Comparison of ENCODE assay signal across 21 cellular contexts in the genomic region with DNA sequence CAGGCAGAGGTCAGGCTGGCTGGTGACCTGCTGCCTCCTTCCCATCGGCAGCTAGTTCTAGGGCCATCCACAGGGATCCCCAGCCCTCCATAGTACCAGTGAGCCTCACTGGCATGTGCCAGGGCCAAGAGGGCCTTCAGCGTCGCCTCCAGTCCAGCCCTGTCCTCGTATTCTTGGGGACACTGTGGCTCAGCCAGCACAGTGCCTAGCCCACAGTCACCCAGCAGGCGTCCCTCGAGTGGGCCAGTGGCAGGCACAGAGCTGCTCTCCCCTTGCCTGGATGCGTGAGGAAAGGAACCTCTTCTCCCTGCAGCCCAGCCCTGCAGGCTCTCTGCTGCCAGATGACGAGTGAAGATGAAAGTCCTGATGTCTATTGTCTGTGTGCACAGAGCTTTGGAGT. TPM values are rescaled to one million over a fixed set of nuclear protein-coding genes. Genes with fewer than 3 reads are reported as not detected.
A peak's percentile ranks its signal among the peaks of the same experiment; 100 is the strongest.
DNase-seq lines count a peak whose midpoint lies in the region; ATAC-seq and TF ChIP-seq lines count a peak whose summit lies in the region.
"Had no signal": no experiment of that assay in that cellular context is flagged by ENCODE, and none has a peak within 500 bp of the region (broad histone marks: within the 10 kb centered on the region; RNA-seq: fewer than 3 reads in every experiment).

No MANE protein-coding gene starts in this region.

- no peak overlapping the region for H3K4me3 Mint-ChIP-seq in activated T-cell treated with anti-CD3 and anti-CD28 coated beads, Interleukin-2, amount 50 U/mL, for 72 hours
- no peak overlapping the region for H3K4me3 Mint-ChIP-seq in activated T-cell treated with anti-CD3 and anti-CD28 coated beads, Interleukin-2, amount 50 U/mL, for 4 hours
- H3K4me3 Mint-ChIP-seq in activated CD4-positive, alpha-beta memory T cell treated with anti-CD3 and anti-CD28 coated beads, Interleukin-2, amount 10 ng/mL, durations not matched to agents 7 days and 5 days: no peak overlapping the region

- intact Hi-C loops in right lobe of liver (cut with DNase I) (loop anchor here in 1 of 2 donors (10.0 kb wide), 1 partner anchor 46 kb away; the partner anchor contains the start of gene LGALS1), right cardiac atrium (cut with DNase I) (loop anchor here in 1 of 4 donors (10.0 kb wide), 1 partner anchor 56 kb away; the partner anchor contains the start of gene NOL12)

- H3K27me3 ChIP-seq in right lobe of liver (no peaks in the 10 kb centered on the region), thymus (ENCODE audit: control insufficient read depth, insufficient read depth) (no peaks in the 10 kb centered on the region), right cardiac atrium (ENCODE audit: control insufficient read depth, insufficient read depth) (no peaks in the 10 kb centered on the region)
- H3K27me3 ChIP-seq: tibial artery had no signal

- no peak for DNase-seq in activated T-cell treated with anti-CD3 and anti-CD28 coated beads, Interleukin-2, amount 50 U/mL, for 72 hours
- DNase-seq in activated T-cell treated with anti-CD3 and anti-CD28 coated beads, Interleukin-2, amount 50 U/mL, for 4 hours: no peak
- DNase-seq in activated CD4-positive, alpha-beta memory T cell treated with anti-CD3 and anti-CD28 coated beads, Interleukin-2, amount 10 ng/mL, durations not matched to agents 7 days and 5 days: no peak
- DNase-seq in right lobe of liver: peak in 2 of 3 donors; percentile 15 to 38
- DNase-seq in right cardiac atrium: no peak
- DNase-seq: ACHN; amniotic stem cell; central memory CD4-positive, alpha-beta T cell; DND-41; left ventricle myocardium inferior; NCI-H69; OCI-M1; posterior cingulate gyrus; SHP77 treated with DMSO at 0.1 percent for 48 hours; small intestine; stimulated activated CD8-positive, alpha-beta memory T cell treated with anti-CD3 and anti-CD28 coated beads, Interleukin-4, amount 100 ng/mL, for 48 hours; tibial artery had no signal

- H3K9me3 ChIP-seq in right lobe of liver (no peaks in the 10 kb centered on the region), thymus (ENCODE audit: control insufficient read depth) (no peaks in the 10 kb centered on the region), right cardiac atrium (ENCODE audit: control insufficient read depth, low read length) (no peaks in the 10 kb centered on the region)
- H3K9me3 ChIP-seq: left ventricle myocardium inferior, tibial artery had no signal

- H3K4me1 Mint-ChIP-seq in activated T-cell treated with anti-CD3 and anti-CD28 coated beads, Interleukin-2, amount 50 U/mL, for 72 hours (ENCODE audit: low read depth): peaks cover 73% of the 10 kb centered on the region
- H3K4me1 Mint-ChIP-seq in activated T-cell treated with anti-CD3 and anti-CD28 coated beads, Interleukin-2, amount 50 U/mL, for 4 hours (ENCODE audit: low read depth): peaks cover 61% of the 10 kb centered on the region
- peaks cover 64% of the 10 kb centered on the region for H3K4me1 Mint-ChIP-seq in activated CD4-positive, alpha-beta memory T cell treated with anti-CD3 and anti-CD28 coated beads, Interleukin-2, amount 10 ng/mL, durations not matched to agents 7 days and 5 days

- no peaks in the 10 kb centered on the region for H3K27me3 Mint-ChIP-seq in activated T-cell treated with anti-CD3 and anti-CD28 coated beads, Interleukin-2, amount 50 U/mL, for 72 hours (ENCODE audit: low read depth)
- H3K27me3 Mint-ChIP-seq in activated T-cell treated with anti-CD3 and anti-CD28 coated beads, Interleukin-2, amount 50 U/mL, for 4 hours (ENCODE audit: low read depth): no peaks in the 10 kb centered on the region
- H3K27me3 Mint-ChIP-seq in activated CD4-positive, alpha-beta memory T cell treated with anti-CD3 and anti-CD28 coated beads, Interleukin-2, amount 10 ng/mL, durations not matched to agents 7 days and 5 days: no peaks in the 10 kb centered on the region

- H3K9me3 Mint-ChIP-seq in activated T-cell treated with anti-CD3 and anti-CD28 coated beads, Interleukin-2, amount 50 U/mL, for 72 hours: no peaks in the 10 kb centered on the region
- H3K9me3 Mint-ChIP-seq in activated T-cell treated with anti-CD3 and anti-CD28 coated beads, Interleukin-2, amount 50 U/mL, for 4 hours: no peaks in the 10 kb centered on the region
- no peaks in the 10 kb centered on the region for H3K9me3 Mint-ChIP-seq in activated CD4-positive, alpha-beta memory T cell treated with anti-CD3 and anti-CD28 coated beads, Interleukin-2, amount 10 ng/mL, durations not matched to agents 7 days and 5 days

- POLR2A ChIA-PET in activated CD4-positive, alpha-beta memory T cell treated with anti-CD3 and anti-CD28 coated beads, Interleukin-2, amount 10 ng/mL, durations not matched to agents 7 days and 5 days (lab: Charles Lee): interaction anchor here (1.8 to 7.5 kb wide), 5 partner anchors 11 to 57 kb away, joined by 4 to 110 read pairs (median 15); partner anchors contain the start of genes GGA1, LGALS1, NOL12 and PDXP

- no peak overlapping the region for H3K27ac ChIP-seq in right lobe of liver
- H3K27ac ChIP-seq in thymus (ENCODE audit: low read depth): peak overlapping the region; percentile 90
- no peak overlapping the region for H3K27ac ChIP-seq in right cardiac atrium (ENCODE audit: low read length)
- H3K27ac ChIP-seq: left ventricle myocardium inferior had no signal

- no peak for TF ChIP-seq POLR2A in right lobe of liver (IDR thresholded peaks at IDR 0.05)

- no peak for ATAC-seq in activated T-cell treated with anti-CD3 and anti-CD28 coated beads, Interleukin-2, amount 50 U/mL, for 72 hours (replicated peaks in 1 of 2)
- no peak for ATAC-seq in activated T-cell treated with anti-CD3 and anti-CD28 coated beads, Interleukin-2, amount 50 U/mL, for 4 hours
- ATAC-seq in right lobe of liver: no peak
- ATAC-seq in right cardiac atrium: no peak
- no peak for ATAC-seq in HG03571 (IDR thresholded peaks at IDR 0.05; ENCODE audit: unreplicated experiment)
- ATAC-seq in GM21576 (IDR thresholded peaks at IDR 0.05; ENCODE audit: unreplicated experiment): no peak

- no peak for TF ChIP-seq CTCF in right lobe of liver (IDR thresholded peaks at IDR 0.05)

- no peaks in the 10 kb centered on the region for H3K36me3 Mint-ChIP-seq in activated T-cell treated with anti-CD3 and anti-CD28 coated beads, Interleukin-2, amount 50 U/mL, for 72 hours (ENCODE audit: insufficient read depth in 2 of 2)
- peaks cover 4% of the 10 kb centered on the region for H3K36me3 Mint-ChIP-seq in activated T-cell treated with anti-CD3 and anti-CD28 coated beads, Interleukin-2, amount 50 U/mL, for 4 hours (ENCODE audit: insufficient read depth)
- H3K36me3 Mint-ChIP-seq in activated CD4-positive, alpha-beta memory T cell treated with anti-CD3 and anti-CD28 coated beads, Interleukin-2, amount 10 ng/mL, durations not matched to agents 7 days and 5 days (ENCODE audit: low read depth): peaks cover 13% of the 10 kb centered on the region

- peak overlapping the region; percentile 90 for H3K27ac Mint-ChIP-seq in activated T-cell treated with anti-CD3 and anti-CD28 coated beads, Interleukin-2, amount 50 U/mL, for 72 hours
- H3K27ac Mint-ChIP-seq in activated CD4-positive, alpha-beta memory T cell treated with anti-CD3 and anti-CD28 coated beads, Interleukin-2, amount 10 ng/mL, durations not matched to agents 7 days and 5 days: peak overlapping the region; percentile 84

- peaks cover 0 to 5% (median 1%) of the 10 kb centered on the region in 4 donors for H3K36me3 ChIP-seq in right lobe of liver
- peaks cover 43% of the 10 kb centered on the region for H3K36me3 ChIP-seq in thymus (ENCODE audit: control insufficient read depth, insufficient read depth)

- peaks cover 2 to 57% (median 27%) of the 10 kb centered on the region in 4 donors for H3K4me1 ChIP-seq in right lobe of liver
- H3K4me1 ChIP-seq in thymus (ENCODE audit: control insufficient read depth, insufficient read depth, low read length): peaks cover 44% of the 10 kb centered on the region
- H3K4me1 ChIP-seq in right cardiac atrium (ENCODE audit: control insufficient read depth, insufficient read depth, low read length): peaks cover 4% of the 10 kb centered on the region

- CTCF ChIA-PET in activated CD4-positive, alpha-beta memory T cell treated with anti-CD3 and anti-CD28 coated beads, Interleukin-2, amount 10 ng/mL, durations not matched to agents 7 days and 5 days (lab: Charles Lee): interaction anchor here (0.7 to 5.3 kb wide), 6 partner anchors 8 to 53 kb away, joined by 3 to 66 read pairs (median 17); partner anchors contain the start of genes GGA1, PDXP and SH3BP1

- H3K4me3 ChIP-seq in right lobe of liver (no peak overlapping the region), thymus (ENCODE audit: low read length) (no peak overlapping the region), right cardiac atrium (ENCODE audit: low read length) (no peak overlapping the region)
- H3K4me3 ChIP-seq: left ventricle myocardium inferior, tibial artery had no signal

- 60% methylated on average over 3 of the region's 8 CpGs for WGBS in right lobe of liver (ENCODE audit: insufficient coverage, low coverage, low lambda C conversion rate, missing lambda C conversion rate)
- WGBS in thymus: 96% methylated on average over 8 of the region's 8 CpGs
- WGBS in right cardiac atrium: 89% methylated on average over 8 of the region's 8 CpGs

RNA-seq across cellular contexts. Expression of gene SH3BP1, which starts 10.6 kb away (rescaled TPM):
- 100 to 1,000 TPM in 1 of 2 donors, 10 to 100 TPM in 1; 99.0 to 103 TPM for total RNA-seq in activated T-cell treated with anti-CD3 and anti-CD28 coated beads, Interleukin-2, amount 50 U/mL, for 72 hours
- 10 to 100 TPM; 51.1 to 54.3 (median 52.5) TPM for total RNA-seq in activated T-cell treated with anti-CD3 and anti-CD28 coated beads, Interleukin-2, amount 50 U/mL, for 4 hours
- 100 to 1,000 TPM; 161 to 162 TPM for total RNA-seq in activated CD4-positive, alpha-beta memory T cell treated with anti-CD3 and anti-CD28 coated beads, Interleukin-2, amount 10 ng/mL, durations not matched to agents 7 days and 5 days
- total RNA-seq in right lobe of liver: 1 to 10 TPM; 1.6 to 4.8 (median 2.8) TPM
- polyA plus RNA-seq in thymus: 23.0 TPM
- total RNA-seq in right cardiac atrium: 1 to 10 TPM; 1.9 to 4.8 (median 3.1) TPM
- 1.4 TPM for polyA plus RNA-seq in right cardiac atrium

RNA-seq across cellular contexts. Expression of gene GGA1, which starts 20.2 kb away (rescaled TPM):
- 10 to 100 TPM; 81.5 to 96.2 TPM for total RNA-seq in activated T-cell treated with anti-CD3 and anti-CD28 coated beads, Interleukin-2, amount 50 U/mL, for 72 hours
- total RNA-seq in activated T-cell treated with anti-CD3 and anti-CD28 coated beads, Interleukin-2, amount 50 U/mL, for 4 hours: 10 to 100 TPM; 73.3 to 79.5 (median 77.3) TPM
- 10 to 100 TPM; 59.5 to 64.4 TPM for total RNA-seq in activated CD4-positive, alpha-beta memory T cell treated with anti-CD3 and anti-CD28 coated beads, Interleukin-2, amount 10 ng/mL, durations not matched to agents 7 days and 5 days
- total RNA-seq in right lobe of liver (10 to 100 TPM; 18.4 to 27.3 (median 24.1) TPM), right cardiac atrium (10 to 100 TPM; 23.3 to 29.0 (median 26.0) TPM)
- polyA plus RNA-seq in thymus (99.5 TPM), right cardiac atrium (27.2 TPM)

RNA-seq across cellular contexts. Expression of gene PDXP, which starts 29.7 kb away (rescaled TPM):
- total RNA-seq in activated T-cell treated with anti-CD3 and anti-CD28 coated beads, Interleukin-2, amount 50 U/mL, for 72 hours: 10 to 100 TPM; 14.8 to 17.2 TPM
- total RNA-seq in activated T-cell treated with anti-CD3 and anti-CD28 coated beads, Interleukin-2, amount 50 U/mL, for 4 hours: 10 to 100 TPM; 39.0 to 50.2 (median 43.7) TPM
- 10 to 100 TPM; 19.1 to 21.6 TPM for total RNA-seq in activated CD4-positive, alpha-beta memory T cell treated with anti-CD3 and anti-CD28 coated beads, Interleukin-2, amount 10 ng/mL, durations not matched to agents 7 days and 5 days
- total RNA-seq in right lobe of liver (10 to 100 TPM; 15.7 to 63.4 (median 34.4) TPM), right cardiac atrium (10 to 100 TPM; 18.6 to 21.7 (median 20.4) TPM)
- polyA plus RNA-seq in thymus (8.9 TPM), right cardiac atrium (21.0 TPM)

RNA-seq across cellular contexts. Expression of gene LGALS1, which starts 46.6 kb away (rescaled TPM):
- total RNA-seq in activated T-cell treated with anti-CD3 and anti-CD28 coated beads, Interleukin-2, amount 50 U/mL, for 72 hours: 100 to 1,000 TPM; 303 to 803 TPM
- total RNA-seq in activated T-cell treated with anti-CD3 and anti-CD28 coated beads, Interleukin-2, amount 50 U/mL, for 4 hours: 10 to 100 TPM; 23.5 to 39.5 (median 24.9) TPM
- total RNA-seq in activated CD4-positive, alpha-beta memory T cell treated with anti-CD3 and anti-CD28 coated beads, Interleukin-2, amount 10 ng/mL, durations not matched to agents 7 days and 5 days: 1,000 to 10,000 TPM; 2,209 to 2,240 TPM
- total RNA-seq in right lobe of liver (100 to 1,000 TPM in 4 of 6 experiments, 10 to 100 TPM in 2; 34.7 to 267 (median 141) TPM), right cardiac atrium (100 to 1,000 TPM; 438 to 693 (median 551) TPM)
- polyA plus RNA-seq in thymus (554 TPM), right cardiac atrium (1,338 TPM)

RNA-seq across cellular contexts. Expression of gene LGALS2, which starts 48.9 kb away (rescaled TPM):
- total RNA-seq in activated T-cell treated with anti-CD3 and anti-CD28 coated beads, Interleukin-2, amount 50 U/mL, for 72 hours: not detected
- not detected for total RNA-seq in activated T-cell treated with anti-CD3 and anti-CD28 coated beads, Interleukin-2, amount 50 U/mL, for 4 hours
- not detected for total RNA-seq in activated CD4-positive, alpha-beta memory T cell treated with anti-CD3 and anti-CD28 coated beads, Interleukin-2, amount 10 ng/mL, durations not matched to agents 7 days and 5 days
- under 1 TPM in 1 of 6 experiments, not detected in 5; 0.64 TPM for total RNA-seq in right lobe of liver
- polyA plus RNA-seq in thymus: 42.3 TPM
- total RNA-seq in right cardiac atrium: under 1 TPM in 1 of 4 donors, not detected in 3; 0.44 TPM
- not detected for polyA plus RNA-seq in right cardiac atrium
- total RNA-seq: left ventricle myocardium inferior; T-helper 2 cell treated with Interferon-gamma antibody and Interleukin-4, amounts not matched to agents 100 ng/mL and 5 ng/mL, for 36 hours had no signal

Comparison
In these comparisons a context has a peak if more than half of its experiments do, and no peak if none do; other contexts are left out.
1. DNase-seq: peak in right lobe of liver (2 of 3); none in activated T-cell treated with anti-CD3 and anti-CD28 coated beads, Interleukin-2, amount 50 U/mL, for 72 hours (0 of 2), activated T-cell treated with anti-CD3 and anti-CD28 coated beads, Interleukin-2, amount 50 U/mL, for 4 hours (single experiment), activated CD4-positive, alpha-beta memory T cell treated with anti-CD3 and anti-CD28 coated beads, Interleukin-2, amount 10 ng/mL, durations not matched to agents 7 days and 5 days (single experiment) and right cardiac atrium (0 of 3).
2. RNA of gene SH3BP1, which starts 10.6 kb away (total RNA-seq): 161 to 162 TPM in activated CD4-positive, alpha-beta memory T cell treated with anti-CD3 and anti-CD28 coated beads, Interleukin-2, amount 10 ng/mL, durations not matched to agents 7 days and 5 days, 99.0 to 103 TPM in activated T-cell treated with anti-CD3 and anti-CD28 coated beads, Interleukin-2, amount 50 U/mL, for 72 hours and 51.1 to 54.3 TPM in activated T-cell treated with anti-CD3 and anti-CD28 coated beads, Interleukin-2, amount 50 U/mL, for 4 hours; 1.9 to 4.8 TPM in right cardiac atrium and 1.6 to 4.8 TPM in right lobe of liver; every median in the first group is over 4 times any median in the second.